13 cellular contexts compared by ENCODE assay signal in the genomic region with DNA sequence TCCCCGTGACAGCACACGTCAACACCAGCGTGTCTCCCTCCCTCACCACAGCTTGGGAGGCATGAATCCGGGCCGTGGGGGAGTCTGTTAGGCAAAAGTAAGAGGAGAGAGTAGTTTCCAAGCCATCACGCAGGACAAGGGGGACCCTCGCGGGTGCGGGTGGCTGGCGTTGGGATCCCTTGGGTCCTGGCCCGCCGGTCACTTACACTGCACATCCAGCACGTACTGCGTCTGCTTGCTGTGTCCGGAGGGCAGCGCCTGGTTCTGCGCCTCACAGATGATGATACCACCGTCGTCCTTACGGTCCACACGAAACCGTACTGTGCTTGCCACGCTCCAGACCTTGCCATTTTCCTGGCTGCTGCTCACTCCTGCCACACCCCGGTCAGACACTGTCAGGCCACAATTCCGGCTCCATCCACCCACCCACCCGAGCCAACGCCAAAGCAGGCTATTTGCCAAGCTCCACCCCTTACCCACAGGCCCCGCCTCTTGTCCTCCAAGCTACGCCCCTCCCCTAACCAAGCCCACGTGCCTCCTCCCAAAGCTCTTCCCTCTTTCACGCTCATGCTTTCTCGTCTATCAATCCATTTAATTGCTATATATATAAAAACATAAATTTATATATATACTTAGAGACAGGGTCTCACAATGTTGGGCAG. TPM values are rescaled to one million over a fixed set of nuclear protein-coding genes. Genes with fewer than 3 reads are reported as not detected.
DNase-seq lines count a peak whose midpoint lies in the region; ATAC-seq, FAIRE-seq and TF ChIP-seq lines count a peak whose summit lies in the region.
"Had no signal": no experiment of that assay in that cellular context is flagged by ENCODE, and none has a peak within 500 bp of the region (broad histone marks: within the 10 kb centered on the region; RNA-seq: fewer than 3 reads in every experiment).

No MANE protein-coding gene starts in this region.

- peak in 2 of 3 donors; percentile 11 to 28 for DNase-seq in CD4-positive, CD25-positive, alpha-beta regulatory T cell
- peak; percentile 91 for DNase-seq in HT-29 (ENCODE audit: low spot score)
- DNase-seq in H1 (ENCODE audit: low read depth in 1 of 2, low spot score in 2 of 2) = peak in 1 of 2 experiments; percentile 79
- no peak for DNase-seq in NCI-H446 (lab: John Stamatoyannopoulos, UW)
- no peak for DNase-seq in stimulated activated CD4-positive, alpha-beta T cell treated with anti-CD3 and anti-CD28 coated beads, Interleukin-1b, Interleukin-23, amount 100 ng/mL, for 48 hours
- DNase-seq: activated T-cell treated with anti-CD3 and anti-CD28 coated beads, Interleukin-2, amount 50 U/mL, for 1 hour; DMS79; immature natural killer cell; NCI-H2171 treated with DMSO at 0.1 percent for 48 hours; uterus had no signal

- TF ChIP-seq CTCF in H1 (IDR thresholded peaks at IDR 0.05; ENCODE audit: control extremely low read depth in 1 of 3, insufficient read depth in 1 of 3, low read depth in 1 of 3, low read length in 3 of 3) = peak in 2 of 3 experiments; percentile 15 to 39; a peak in 3 of 4 replicates

- peaks cover 1 to 4% of the 10 kb centered on the region in 2 experiments for H4K20me1 ChIP-seq in H1 (replicated peaks in 1 of 2; ENCODE audit: control insufficient read depth in 1 of 2, insufficient read depth in 2 of 2, low read length in 2 of 2)

- no peaks in the 10 kb centered on the region for H3K36me3 ChIP-seq in CD4-positive, CD25-positive, alpha-beta regulatory T cell (ENCODE audit: control insufficient read depth, insufficient read depth, low read length)
- H3K36me3 ChIP-seq in H1 (ENCODE audit: control insufficient read depth in 2 of 4, insufficient read depth in 4 of 4, low read length in 3 of 4) = no peaks in the 10 kb centered on the region; a peak in 2 of 8 replicates
- H3K36me3 ChIP-seq: ovary, uterus had no signal

- no peak overlapping the region for H4K91ac ChIP-seq in H1 (replicated peaks; ENCODE audit: insufficient read length, low read length)

- no peak overlapping the region for H2BK120ac ChIP-seq in H1 (replicated peaks; ENCODE audit: low read depth, low read length)

- no peaks in the 10 kb centered on the region for H3K79me1 ChIP-seq in H1 (ENCODE audit: low read depth, low read length)

- no peak overlapping the region for H3K18ac ChIP-seq in H1 (ENCODE audit: extremely low read depth, low read length)

- no peak for TF ChIP-seq POLR2A in H1 (IDR thresholded peaks at IDR 0.05; ENCODE audit: control extremely low read depth in 1 of 2, low read depth in 2 of 2, low read length in 2 of 2)

- H2AK5ac ChIP-seq in H1 (ENCODE audit: low read depth, low read length) = 0 out of 2 replicates have a peak overlapping the region, but pooled peaks have one; percentile 26

- FAIRE-seq in H1 (lab: Jason Lieb, UNC) = no peak

- H3K9ac ChIP-seq in H1 (replicated peaks in 1 of 4; ENCODE audit: extremely low read depth in 1 of 4, low read depth in 3 of 4, low read length in 3 of 4) = no peak overlapping the region

- 88% methylated on average over 32 of the region's 32 CpGs; no CpG with 5 or more reads in 1 of the 2 experiments for WGBS in H1 (ENCODE audit: extremely low coverage in 1 of 2, insufficient coverage in 1 of 2, insufficient read length in 1 of 2, insufficient replicate concordance in 2 of 2, low coverage in 1 of 2, low lambda C conversion rate in 2 of 2, missing lambda C conversion rate in 1 of 2), 2 experiments

- no peak overlapping the region for H3K56ac ChIP-seq in H1 (replicated peaks; ENCODE audit: insufficient read length, low read depth, low read length)

- H4K5ac ChIP-seq in H1 (ENCODE audit: insufficient read length, low read depth, low read length) = no peak overlapping the region

- no peak overlapping the region for H3K4ac ChIP-seq in H1 (replicated peaks; ENCODE audit: insufficient read length, low read depth, low read length)

- H2BK5ac ChIP-seq in H1 (ENCODE audit: low read depth, low read length) = peak overlapping the region; percentile 66; the same call in 1 of the 2 replicates

- no peaks in the 10 kb centered on the region; a peak in 1 of 4 replicates for H3K79me2 ChIP-seq in H1 (ENCODE audit: control insufficient read depth in 1 of 2, insufficient read depth in 2 of 2, low read length in 2 of 2)

- peaks cover 5% of the 10 kb centered on the region for H3K4me1 ChIP-seq in CD4-positive, CD25-positive, alpha-beta regulatory T cell (ENCODE audit: control insufficient read depth, insufficient read depth, low read length, poor library complexity, severe bottlenecking)
- peaks cover 0 to 6% (median 3%) of the 10 kb centered on the region in 4 experiments; a peak in 2 of 7 replicates for H3K4me1 ChIP-seq in H1 (replicated peaks in 1 of 4; ENCODE audit: control insufficient read depth in 3 of 4, insufficient read depth in 4 of 4, low read length in 3 of 4)
- H3K4me1 ChIP-seq: uterus had no signal

- H3K4me2 ChIP-seq in H1 (ENCODE audit: insufficient read depth in 1 of 2, low read depth in 2 of 2, low read length in 2 of 2) = no peak overlapping the region

- peak overlapping the region in 1 of 4 donors; percentile 58 for H3K4me3 Mint-ChIP-seq in CD4-positive, CD25-positive, alpha-beta regulatory T cell
- H3K4me3 Mint-ChIP-seq in activated T-helper 17 cell treated with anti-CD3 and anti-CD28 coated beads, Interleukin-2, amount 50 U/mL, for 72 hours = no peak overlapping the region
- H3K4me3 Mint-ChIP-seq: immature natural killer cell had no signal

- no peak overlapping the region for H3K23ac ChIP-seq in H1 (ENCODE audit: insufficient read length)

- H3K27ac Mint-ChIP-seq in CD4-positive, CD25-positive, alpha-beta regulatory T cell = no peak overlapping the region
- no peak overlapping the region for H3K27ac Mint-ChIP-seq in activated T-helper 17 cell treated with anti-CD3 and anti-CD28 coated beads, Interleukin-2, amount 50 U/mL, for 72 hours
- H3K27ac Mint-ChIP-seq: immature natural killer cell had no signal

- H2BK12ac ChIP-seq in H1 (ENCODE audit: low read depth, low read length) = peak overlapping the region; percentile 60; the same call in 1 of the 2 replicates

- H3K36me3 Mint-ChIP-seq in CD4-positive, CD25-positive, alpha-beta regulatory T cell = no peaks in the 10 kb centered on the region
- H3K36me3 Mint-ChIP-seq in activated T-helper 17 cell treated with anti-CD3 and anti-CD28 coated beads, Interleukin-2, amount 50 U/mL, for 72 hours (ENCODE audit: low read depth) = no peaks in the 10 kb centered on the region
- H3K36me3 Mint-ChIP-seq: immature natural killer cell had no signal

- no peak for ATAC-seq in CD4-positive, CD25-positive, alpha-beta regulatory T cell (ENCODE audit: low read depth in 2 of 2)
- no peak for ATAC-seq in activated T-helper 17 cell treated with anti-CD3 and anti-CD28 coated beads, Interleukin-2, amount 50 U/mL, for 72 hours (replicated peaks)

- no peaks in the 10 kb centered on the region; the same call in 1 of the 2 replicates for H3K23me2 ChIP-seq in H1 (ENCODE audit: low read depth, low read length)

- POLR2A ChIA-PET in H1 (lab: Charles Lee; ENCODE audit: partially characterized antibody) = interaction anchor here (1.3 to 1.4 kb wide), 2 partner anchors 9 to 31 kb away, joined by 3 to 9 read pairs; no protein-coding TSS in a partner anchor

- TF ChIP-seq EP300 in H1 (IDR thresholded peaks at IDR 0.05; ENCODE audit: borderline replicate concordance in 1 of 2, low read depth in 2 of 2, low read length in 2 of 2) = no peak

- no peaks in the 10 kb centered on the region for H3K9me3 Mint-ChIP-seq in CD4-positive, CD25-positive, alpha-beta regulatory T cell
- no peaks in the 10 kb centered on the region for H3K9me3 Mint-ChIP-seq in activated T-helper 17 cell treated with anti-CD3 and anti-CD28 coated beads, Interleukin-2, amount 50 U/mL, for 72 hours
- H3K9me3 Mint-ChIP-seq: immature natural killer cell had no signal

- H3K4me1 Mint-ChIP-seq in CD4-positive, CD25-positive, alpha-beta regulatory T cell = peaks cover 5 to 26% (median 9%) of the 10 kb centered on the region in 4 donors
- H3K4me1 Mint-ChIP-seq in activated T-helper 17 cell treated with anti-CD3 and anti-CD28 coated beads, Interleukin-2, amount 50 U/mL, for 72 hours = peaks cover 6% of the 10 kb centered on the region

- 0 out of 2 replicates have a peak overlapping the region, but pooled peaks have one; percentile 61 for H2BK15ac ChIP-seq in H1 (ENCODE audit: low read length)

- no peaks in the 10 kb centered on the region for H3K9me3 ChIP-seq in CD4-positive, CD25-positive, alpha-beta regulatory T cell (ENCODE audit: control insufficient read depth in 2 of 2, low read length in 2 of 2)
- no peaks in the 10 kb centered on the region for H3K9me3 ChIP-seq in H1 (ENCODE audit: insufficient read depth in 2 of 2, low read depth in 1 of 2, low read length in 1 of 2)
- H3K9me3 ChIP-seq: ovary, uterus had no signal

- no peak for TF ChIP-seq RAD21 in H1 (IDR thresholded peaks at IDR 0.05 in 1 of 2, conservative IDR thresholded peaks at IDR 0.05 in 1 of 2; ENCODE audit: low read depth in 2 of 2, low read length in 2 of 2)

- no peak overlapping the region for H3K4me3 ChIP-seq in CD4-positive, CD25-positive, alpha-beta regulatory T cell (ENCODE audit: low read depth, low read length)
- no peak overlapping the region for H3K4me3 ChIP-seq in H1 (ENCODE audit: extremely low read depth in 1 of 4, insufficient read depth in 2 of 4, low read depth in 3 of 4, low read length in 4 of 4)
- H3K4me3 ChIP-seq: ovary, uterus had no signal

- H3K14ac ChIP-seq in H1 (ENCODE audit: insufficient read length) = no peak overlapping the region

- no peak overlapping the region for H2AFZ ChIP-seq in H1 (ENCODE audit: low read length)

- no peak overlapping the region for H4K8ac ChIP-seq in H1 (ENCODE audit: extremely low read depth, insufficient read depth, low read length)

- CTCF ChIA-PET in H1 (lab: Charles Lee; ENCODE audit: partially characterized antibody) = interaction anchor here (0.5 to 3.8 kb wide), 30 partner anchors 9 to 150 kb away, joined by 3 to 30 read pairs (median 4); partner anchors contain the start of genes IRGQ, SRRM5 and ZNF576

- no peak overlapping the region for H3K27ac ChIP-seq in CD4-positive, CD25-positive, alpha-beta regulatory T cell (ENCODE audit: insufficient read depth, low read length, poor library complexity, severe bottlenecking)
- H3K27ac ChIP-seq in H1 (ENCODE audit: low read depth, low read length) = no peak overlapping the region
- H3K27ac ChIP-seq: ovary, uterus had no signal

- H3K27me3 Mint-ChIP-seq in CD4-positive, CD25-positive, alpha-beta regulatory T cell = peaks cover 17% of the 10 kb centered on the region
- H3K27me3 Mint-ChIP-seq in activated T-helper 17 cell treated with anti-CD3 and anti-CD28 coated beads, Interleukin-2, amount 50 U/mL, for 72 hours = no peaks in the 10 kb centered on the region

- no peaks in the 10 kb centered on the region for H3K27me3 ChIP-seq in CD4-positive, CD25-positive, alpha-beta regulatory T cell (ENCODE audit: control insufficient read depth, insufficient read depth, low read length)
- H3K27me3 ChIP-seq in H1 (replicated peaks in 1 of 4; ENCODE audit: control insufficient read depth in 3 of 4, extremely low read depth in 1 of 4, insufficient read depth in 3 of 4, low read length in 3 of 4) = no peaks in the 10 kb centered on the region
- H3K27me3 ChIP-seq: ovary, uterus had no signal

- no peak overlapping the region for H2BK20ac ChIP-seq in H1 (ENCODE audit: low read length)

RNA-seq across cellular contexts. Expression of gene ZNF428, which starts 6.6 kb away (rescaled TPM):
- 26.6 TPM for total RNA-seq in CD4-positive, CD25-positive, alpha-beta regulatory T cell
- 10 to 100 TPM; 12.6 to 14.6 (median 13.7) TPM for polyA plus RNA-seq in CD4-positive, CD25-positive, alpha-beta regulatory T cell
- total RNA-seq in HT-29 (2014; rRNA removed; shearing (Covaris generic)) = 92.9 and 100 TPM in 2 replicates
- total RNA-seq in H1 (2021; fragmentation: NEBNext Ultra II Directional; extraction: Animal tissue kit (Norgen Biotek cat#: 25700)) = 16.7 and 19.5 TPM in 2 replicates
- 7.8 and 15.5 TPM in 2 replicates for polyA plus RNA-seq in H1 (2011; rRNA removed)
- 14.5 TPM for polyA plus RNA-seq in H1 (2011; cell fraction: cytosol; rRNA removed)
- 16.4 TPM for polyA plus RNA-seq in H1 (2011; cell fraction: nucleus; rRNA removed)
- 15.6 to 23.2 TPM (median 22.3 TPM) in 4 replicates for polyA plus RNA-seq in H1 (2012, experiment 1 of 2)
- 13.0 TPM for polyA plus RNA-seq in H1 (2012, experiment 2 of 2)
- 6.0 TPM for polyA plus RNA-seq in H1 (2013, experiment 1 of 2)
- 5.6 TPM for polyA plus RNA-seq in H1 (2013, experiment 2 of 2)
- 1.1 and 2.2 TPM in 2 replicates for polyA minus RNA-seq in H1 (2011; rRNA and poly(A)+ RNA removed)
- 5.4 TPM for polyA minus RNA-seq in H1 (2011; cell fraction: cytosol; rRNA and poly(A)+ RNA removed)
- polyA minus RNA-seq in H1 (2011; cell fraction: nucleus; rRNA and poly(A)+ RNA removed) = 6.6 TPM
- 10 to 100 TPM; 12.9 to 27.6 TPM for total RNA-seq in activated T-helper 17 cell treated with anti-CD3 and anti-CD28 coated beads, Interleukin-2, amount 50 U/mL, for 72 hours

RNA-seq across cellular contexts. Expression of gene CADM4, which starts 13.6 kb away (rescaled TPM):
- total RNA-seq in CD4-positive, CD25-positive, alpha-beta regulatory T cell = 0.30 TPM
- polyA plus RNA-seq in CD4-positive, CD25-positive, alpha-beta regulatory T cell = not detected
- total RNA-seq in HT-29 (2014; rRNA removed; shearing (Covaris generic)) = 2.7 and 6.4 TPM in 2 replicates
- 23.1 and 25.0 TPM in 2 replicates for total RNA-seq in H1 (2021; fragmentation: NEBNext Ultra II Directional; extraction: Animal tissue kit (Norgen Biotek cat#: 25700))
- polyA plus RNA-seq in H1 (2011; rRNA removed) = 13.5 and 20.7 TPM in 2 replicates
- 13.8 TPM for polyA plus RNA-seq in H1 (2011; cell fraction: cytosol; rRNA removed)
- 16.9 TPM for polyA plus RNA-seq in H1 (2011; cell fraction: nucleus; rRNA removed)
- 20.2 to 29.4 TPM (median 26.6 TPM) in 4 replicates for polyA plus RNA-seq in H1 (2012, experiment 1 of 2)
- 12.6 TPM for polyA plus RNA-seq in H1 (2012, experiment 2 of 2)
- 33.6 TPM for polyA plus RNA-seq in H1 (2013, experiment 1 of 2)
- 39.6 TPM for polyA plus RNA-seq in H1 (2013, experiment 2 of 2)
- 6.4 and 8.3 TPM in 2 replicates for polyA minus RNA-seq in H1 (2011; rRNA and poly(A)+ RNA removed)
- 9.4 TPM for polyA minus RNA-seq in H1 (2011; cell fraction: cytosol; rRNA and poly(A)+ RNA removed)
- polyA minus RNA-seq in H1 (2011; cell fraction: nucleus; rRNA and poly(A)+ RNA removed) = 3.7 TPM
- total RNA-seq in activated T-helper 17 cell treated with anti-CD3 and anti-CD28 coated beads, Interleukin-2, amount 50 U/mL, for 72 hours = under 1 TPM; 0.22 to 0.61 TPM

RNA-seq across cellular contexts. Expression of gene SRRM5, which starts 14.2 kb away (rescaled TPM):
- 0.64 TPM for total RNA-seq in CD4-positive, CD25-positive, alpha-beta regulatory T cell
- 1 to 10 TPM in 1 of 4 donors, under 1 TPM in 3; 0.42 to 1.1 (median 0.63) TPM for polyA plus RNA-seq in CD4-positive, CD25-positive, alpha-beta regulatory T cell
- 0.50 and 0.74 TPM in 2 replicates for total RNA-seq in HT-29 (2014; rRNA removed; shearing (Covaris generic))
- total RNA-seq in H1 (2021; fragmentation: NEBNext Ultra II Directional; extraction: Animal tissue kit (Norgen Biotek cat#: 25700)) = 0.11 and 0.25 TPM in 2 replicates
- 0.06 and 0.16 TPM in 2 replicates for polyA plus RNA-seq in H1 (2011; rRNA removed)
- 0.25 TPM for polyA plus RNA-seq in H1 (2011; cell fraction: cytosol; rRNA removed)
- polyA plus RNA-seq in H1 (2011; cell fraction: nucleus; rRNA removed) = 0.51 TPM
- polyA plus RNA-seq in H1 (2012, experiment 1 of 2) = 0.28 to 0.32 TPM (median 0.29 TPM) in 4 replicates
- polyA plus RNA-seq in H1 (2012, experiment 2 of 2) = 0.07 TPM
- polyA plus RNA-seq in H1 (2013, experiment 1 of 2) = 0.22 TPM
- 0.24 TPM for polyA plus RNA-seq in H1 (2013, experiment 2 of 2)
- polyA minus RNA-seq in H1 (2011; rRNA and poly(A)+ RNA removed) = 0.07 and 0.28 TPM in 2 replicates
- not detected for polyA minus RNA-seq in H1 (2011; cell fraction: cytosol; rRNA and poly(A)+ RNA removed)
- not detected for polyA minus RNA-seq in H1 (2011; cell fraction: nucleus; rRNA and poly(A)+ RNA removed)
- 1 to 10 TPM in 1 of 2 donors, under 1 TPM in 1; 0.74 to 1.4 TPM for total RNA-seq in activated T-helper 17 cell treated with anti-CD3 and anti-CD28 coated beads, Interleukin-2, amount 50 U/mL, for 72 hours
- total RNA-seq: HT1080 had no signal

RNA-seq across cellular contexts. Expression of gene ZNF576, which starts 29.7 kb away (rescaled TPM):
- 8.7 TPM for total RNA-seq in CD4-positive, CD25-positive, alpha-beta regulatory T cell
- polyA plus RNA-seq in CD4-positive, CD25-positive, alpha-beta regulatory T cell = 10 to 100 TPM in 2 of 4 donors, 1 to 10 TPM in 2; 5.5 to 11.0 (median 9.9) TPM
- total RNA-seq in HT-29 (2014; rRNA removed; shearing (Covaris generic)) = 29.6 and 41.8 TPM in 2 replicates
- total RNA-seq in H1 (2021; fragmentation: NEBNext Ultra II Directional; extraction: Animal tissue kit (Norgen Biotek cat#: 25700)) = 13.6 and 14.7 TPM in 2 replicates
- polyA plus RNA-seq in H1 (2011; rRNA removed) = 32.4 and 35.9 TPM in 2 replicates
- polyA plus RNA-seq in H1 (2011; cell fraction: cytosol; rRNA removed) = 22.3 TPM
- 19.5 TPM for polyA plus RNA-seq in H1 (2011; cell fraction: nucleus; rRNA removed)
- polyA plus RNA-seq in H1 (2012, experiment 1 of 2) = 11.7 to 16.0 TPM (median 13.6 TPM) in 4 replicates
- 18.5 TPM for polyA plus RNA-seq in H1 (2012, experiment 2 of 2)
- 17.0 TPM for polyA plus RNA-seq in H1 (2013, experiment 1 of 2)
- polyA plus RNA-seq in H1 (2013, experiment 2 of 2) = 17.1 TPM
- polyA minus RNA-seq in H1 (2011; rRNA and poly(A)+ RNA removed) = 10.6 and 11.2 TPM in 2 replicates
- 4.4 TPM for polyA minus RNA-seq in H1 (2011; cell fraction: cytosol; rRNA and poly(A)+ RNA removed)
- 11.5 TPM for polyA minus RNA-seq in H1 (2011; cell fraction: nucleus; rRNA and poly(A)+ RNA removed)
- total RNA-seq in activated T-helper 17 cell treated with anti-CD3 and anti-CD28 coated beads, Interleukin-2, amount 50 U/mL, for 72 hours = 10 to 100 TPM; 17.8 to 23.3 TPM

RNA-seq across cellular contexts. Expression of gene IRGQ, which starts 30.1 kb away (rescaled TPM):
- 40.9 TPM for total RNA-seq in CD4-positive, CD25-positive, alpha-beta regulatory T cell
- 1 to 10 TPM in 3 of 4 donors, under 1 TPM in 1; 0.54 to 3.0 (median 1.5) TPM for polyA plus RNA-seq in CD4-positive, CD25-positive, alpha-beta regulatory T cell
- 23.0 and 26.0 TPM in 2 replicates for total RNA-seq in HT-29 (2014; rRNA removed; shearing (Covaris generic))
- total RNA-seq in H1 (2021; fragmentation: NEBNext Ultra II Directional; extraction: Animal tissue kit (Norgen Biotek cat#: 25700)) = 39.9 and 42.9 TPM in 2 replicates
- polyA plus RNA-seq in H1 (2011; rRNA removed) = 10.5 and 16.0 TPM in 2 replicates
- 12.3 TPM for polyA plus RNA-seq in H1 (2011; cell fraction: cytosol; rRNA removed)
- 10.5 TPM for polyA plus RNA-seq in H1 (2011; cell fraction: nucleus; rRNA removed)
- 10.0 to 13.4 TPM (median 10.7 TPM) in 4 replicates for polyA plus RNA-seq in H1 (2012, experiment 1 of 2)
- polyA plus RNA-seq in H1 (2012, experiment 2 of 2) = 10.2 TPM
- polyA plus RNA-seq in H1 (2013, experiment 1 of 2) = 10.4 TPM
- 10.1 TPM for polyA plus RNA-seq in H1 (2013, experiment 2 of 2)
- 26.8 and 27.9 TPM in 2 replicates for polyA minus RNA-seq in H1 (2011; rRNA and poly(A)+ RNA removed)
- polyA minus RNA-seq in H1 (2011; cell fraction: cytosol; rRNA and poly(A)+ RNA removed) = 15.3 TPM
- polyA minus RNA-seq in H1 (2011; cell fraction: nucleus; rRNA and poly(A)+ RNA removed) = 9.8 TPM
- total RNA-seq in activated T-helper 17 cell treated with anti-CD3 and anti-CD28 coated beads, Interleukin-2, amount 50 U/mL, for 72 hours = 10 to 100 TPM; 18.3 to 22.1 TPM

Comparison
In these comparisons a context has a peak if more than half of its experiments do, and no peak if none do; other contexts are left out.
1. DNase-seq: peak in CD4-positive, CD25-positive, alpha-beta regulatory T cell (2 of 3) and HT-29 (single experiment); none in NCI-H446 (0 of 2) and stimulated activated CD4-positive, alpha-beta T cell treated with anti-CD3 and anti-CD28 coated beads, Interleukin-1b, Interleukin-23, amount 100 ng/mL, for 48 hours (single experiment).